8 cellular contexts compared by ENCODE assay signal in genomic region chr13:98476538-98476966, GRCh38.
DNase-seq lines count a peak whose midpoint lies in the region; ATAC-seq, FAIRE-seq and TF ChIP-seq lines count a peak whose summit lies in the region.

No MANE protein-coding gene starts in this region.

- peak overlapping the region; percentile 84 for H3K9ac ChIP-seq in PC-3 (ENCODE audit: low read length)

- TF ChIP-seq POLR2A in spleen (IDR thresholded peaks at IDR 0.05), result no peak

- H3K4me3 ChIP-seq in PC-3 (ENCODE audit: low read length) (0 out of 2 replicates have a peak overlapping the region, but pooled peaks have one; percentile 24), spleen (peak overlapping the region in 2 of 8 donors; percentile 4 to 37)

- peaks cover 25% of the 10 kb centered on the region for H3K36me3 ChIP-seq in PC-3 (ENCODE audit: low read depth, low read length)
- peaks cover 0 to 48% (median 24%) of the 10 kb centered on the region in 6 donors for H3K36me3 ChIP-seq in spleen

- POLR2A ChIA-PET in PC-3 (lab: Charles Lee; ENCODE audit: unreplicated experiment), result interaction anchor here (0.6 kb wide), 1 partner anchor 8 kb away, joined by 3 read pairs; no protein-coding TSS in a partner anchor

- H3K27me3 Mint-ChIP-seq in glutamatergic neuron (ENCODE audit: unreplicated experiment), result peaks cover 10% of the 10 kb centered on the region

- BruUV-seq in PC-3 (replicated peaks; lab: Mats Ljungman, UMichigan), result no TSS peak

- H3K4me2 ChIP-seq in PC-3 (ENCODE audit: low read length), result peak overlapping the region; percentile 76

- CTCF ChIA-PET in PC-3 (lab: Charles Lee), result interaction anchor here (1.1 kb wide), 1 partner anchor 121 kb away, joined by 3 read pairs; no protein-coding TSS in a partner anchor

- peaks cover 61% of the 10 kb centered on the region for H3K79me2 ChIP-seq in PC-3 (ENCODE audit: low read length)

- peaks cover 32% of the 10 kb centered on the region for H3K4me1 ChIP-seq in PC-3 (ENCODE audit: insufficient read depth, low read length)
- H3K4me1 ChIP-seq in spleen, result peaks cover 34 to 83% (median 69%) of the 10 kb centered on the region in 6 donors

- H4K20me1 ChIP-seq in PC-3 (ENCODE audit: low read length), result no peaks in the 10 kb centered on the region

- H3K36me3 Mint-ChIP-seq in glutamatergic neuron (ENCODE audit: unreplicated experiment), result peaks cover 5% of the 10 kb centered on the region

- H3K4me3 Mint-ChIP-seq in glutamatergic neuron (ENCODE audit: unreplicated experiment), result no peak overlapping the region

- H3F3A ChIP-seq in PC-3 (ENCODE audit: low read length, unreplicated experiment), result peaks cover 4% of the 10 kb centered on the region

- H3K27me3 ChIP-seq in PC-3 (ENCODE audit: low read length) (no peaks in the 10 kb centered on the region), spleen (replicated peaks in 1 of 7) (no peaks in the 10 kb centered on the region)

- ATAC-seq in HG02885 (IDR thresholded peaks at IDR 0.05; ENCODE audit: poor library complexity, unreplicated experiment), result peak; percentile 95
- peak; percentile 97 for ATAC-seq in PC-3

- TF ChIP-seq CTCF in PC-3 (conservative IDR thresholded peaks at IDR 0.05; ENCODE audit: low read depth, low read length) (no peak), glutamatergic neuron (IDR thresholded peaks at IDR 0.05; ENCODE audit: partially characterized antibody, unreplicated experiment) (no peak), spleen (IDR thresholded peaks at IDR 0.05 in 8 of 11, conservative IDR thresholded peaks at IDR 0.05 in 3 of 11) (no peak)

- peaks cover 19% of the 10 kb centered on the region for H3K9me3 Mint-ChIP-seq in glutamatergic neuron (ENCODE audit: unreplicated experiment)

- intact Hi-C loops in PC-3 (cut with micrococcal nuclease), result no loop called here
- intact Hi-C loops in spleen (cut with DNase I; ENCODE audit: low total_unique reads), result loop anchor here (10.0 kb wide), 1 partner anchor 98 kb away; the partner anchor contains the start of gene STK24

- DNase-seq in GM18507 (ENCODE audit: extremely low spot score, insufficient read length, low read depth), result peak; percentile 89
- peak; percentile 82 for DNase-seq in PC-3
- peak; percentile 82 for DNase-seq in activated T-helper 1 cell treated with Interleukin-2 at 50 U/mL for 16 hours (ENCODE audit: low read depth)
- no peak for DNase-seq in glutamatergic neuron
- peak; percentile 92 for DNase-seq in spleen
- DNase-seq in NCI-H1092 treated with DMSO at 0.1 percent for 48 hours (lab: John Stamatoyannopoulos, UW), result no peak
- DNase-seq in putamen (ENCODE audit: low spot score), result no peak

- no peaks in the 10 kb centered on the region for H3K9me2 ChIP-seq in PC-3 (replicated peaks; ENCODE audit: low read length)

- H2AFZ ChIP-seq in PC-3 (ENCODE audit: low read length), result no peak overlapping the region

- H3K4me1 Mint-ChIP-seq in glutamatergic neuron (ENCODE audit: low read depth, unreplicated experiment), result peaks cover 51% of the 10 kb centered on the region

- H3K27ac ChIP-seq in PC-3 (ENCODE audit: low read length), result peak overlapping the region; percentile 96
- H3K27ac ChIP-seq in spleen, result peak overlapping the region; percentile 25 to 82 (median 74)

- peak overlapping the region; percentile 30 for H3K27ac Mint-ChIP-seq in glutamatergic neuron (ENCODE audit: unreplicated experiment)

- peak; percentile 100 for FAIRE-seq in GM18507 (lab: Jason Lieb, UNC)

- WGBS in spleen, 5 donors, result 14 to 41% (median 19%) methylated on average over 7 to 13 of the region's 13 CpGs

- H3K9me3 ChIP-seq in PC-3 (ENCODE audit: low read length), result no peaks in the 10 kb centered on the region
- H3K9me3 ChIP-seq in spleen, result no peaks in the 10 kb centered on the region

Comparison
In these comparisons a context has a peak if more than half of its experiments do, and no peak if none do; other contexts are left out.
1. DNase-seq: peak in GM18507 (single experiment), PC-3 (single experiment), activated T-helper 1 cell treated with Interleukin-2 at 50 U/mL for 16 hours (single experiment) and spleen (single experiment); none in glutamatergic neuron (single experiment), NCI-H1092 treated with DMSO at 0.1 percent for 48 hours (single experiment) and putamen (single experiment).